8 cellular contexts compared by ENCODE assay signal in genomic region chr12:96908170-96908675, GRCh38. TPM values are rescaled to one million over a fixed set of nuclear protein-coding genes. Genes with fewer than 3 reads are reported as not detected.
A peak's percentile ranks its signal among the peaks of the same experiment; 100 is the strongest.
DNase-seq lines count a peak whose midpoint lies in the region; ATAC-seq and TF ChIP-seq lines count a peak whose summit lies in the region.

No MANE protein-coding gene starts in this region.

- intact Hi-C loops in activated B cell treated with CpG ODN at 0.5 μM for 24 hours (cut with micrococcal nuclease): loop anchor here (5.0 to 10.0 kb wide), 4 partner anchors 326 to 1836 kb away; partner anchors contain the start of genes FGD6, LTA4H, NR2C1 and VEZT

- POLR2A ChIA-PET in GM10248 (lab: Yijun Ruan, JAX) (no interaction called here), activated B cell treated with CpG ODN at 0.5 μM for 24 hours (lab: Charles Lee) (interaction anchor here (0.7 kb wide), 1 partner anchor 1214 kb away, joined by 5 read pairs; no protein-coding TSS in a partner anchor)

- H3K4me1 Mint-ChIP-seq in activated B cell treated with CpG ODN at 0.5 μM for 24 hours: peaks cover 43% of the 10 kb centered on the region

- H3K9me3 Mint-ChIP-seq in activated B cell treated with CpG ODN at 0.5 μM for 24 hours: no peaks in the 10 kb centered on the region

- no peaks in the 10 kb centered on the region for H3K27me3 ChIP-seq in skeletal muscle tissue (ENCODE audit: control insufficient read depth in 3 of 3, insufficient read depth in 3 of 3, low read length in 3 of 3)

- peak; percentile 30 for ATAC-seq in HG02763 (IDR thresholded peaks at IDR 0.05; ENCODE audit: unreplicated experiment)
- ATAC-seq in activated B cell treated with CpG ODN at 0.5 μM for 24 hours (ENCODE audit: low read depth): no peak
- ATAC-seq in HG02840 (IDR thresholded peaks at IDR 0.05; ENCODE audit: low FRiP score, unreplicated experiment): no peak

- no peaks in the 10 kb centered on the region for H3K9me3 ChIP-seq in skeletal muscle tissue (ENCODE audit: control insufficient read depth in 3 of 3, low read length in 3 of 3)

- peaks cover 15% of the 10 kb centered on the region for H3K36me3 Mint-ChIP-seq in activated B cell treated with CpG ODN at 0.5 μM for 24 hours (ENCODE audit: low read depth)

- peak overlapping the region; percentile 89 for H3K27ac Mint-ChIP-seq in activated B cell treated with CpG ODN at 0.5 μM for 24 hours

- peak overlapping the region; percentile 74 to 92 (median 91) for H3K9ac ChIP-seq in skeletal muscle tissue (ENCODE audit: low read depth in 1 of 3, low read length in 3 of 3)

- H3K27me3 Mint-ChIP-seq in activated B cell treated with CpG ODN at 0.5 μM for 24 hours: peaks cover 2% of the 10 kb centered on the region

- TF ChIP-seq CTCF in GM10248 (IDR thresholded peaks at IDR 0.05; ENCODE audit: control extremely low read depth, extremely low read depth, low read depth, missing control alignments) (no peak), activated B cell treated with CpG ODN at 0.5 μM for 24 hours (IDR thresholded peaks at IDR 0.05) (no peak), fibroblast of villous mesenchyme (IDR thresholded peaks at IDR 0.05; ENCODE audit: insufficient read depth, low read depth, low read length) (no peak)

- no peaks in the 10 kb centered on the region for H3K36me3 ChIP-seq in skeletal muscle tissue (ENCODE audit: control insufficient read depth in 3 of 3, insufficient read depth in 3 of 3, low read length in 3 of 3)

- peak overlapping the region; percentile 86 for H3K27ac ChIP-seq in skeletal muscle tissue (ENCODE audit: low read depth, low read length)

- peak; percentile 48 for DNase-seq in GM10248 (ENCODE audit: extremely low spot score)
- DNase-seq in activated B cell treated with CpG ODN at 0.5 μM for 24 hours: no peak
- DNase-seq in fibroblast of villous mesenchyme (ENCODE audit: low read depth): no peak
- no peak for DNase-seq in CD1c-positive myeloid dendritic cell (ENCODE audit: extremely low spot score)
- DNase-seq in EL: no peak

- CTCF ChIA-PET in GM10248 (lab: Yijun Ruan, JAX): interaction anchor here (1.4 kb wide), 1 partner anchor 9 kb away, joined by 3 read pairs; no protein-coding TSS in a partner anchor
- CTCF ChIA-PET in activated B cell treated with CpG ODN at 0.5 μM for 24 hours (lab: Charles Lee): no interaction called here

- peaks cover 8 to 23% (median 18%) of the 10 kb centered on the region in 3 donors for H3K4me1 ChIP-seq in skeletal muscle tissue (ENCODE audit: control insufficient read depth in 3 of 3, insufficient read depth in 3 of 3, low read length in 3 of 3)

- H3K4me3 ChIP-seq in fibroblast of villous mesenchyme (ENCODE audit: low read depth, low read length) (peak overlapping the region; percentile 77), skeletal muscle tissue (ENCODE audit: low read length in 3 of 3) (peak overlapping the region; percentile 89 to 98 (median 96))

- H3K4me3 Mint-ChIP-seq in activated B cell treated with CpG ODN at 0.5 μM for 24 hours: peak overlapping the region; percentile 95

RNA-seq across cellular contexts. Expression of gene NEDD1, which starts 1.2 kb away (rescaled TPM):
- total RNA-seq in activated B cell treated with CpG ODN at 0.5 μM for 24 hours (15.0 and 16.3 TPM in 2 replicates), fibroblast of villous mesenchyme (28.0 and 46.2 TPM in 2 replicates), skeletal muscle tissue (15.7 TPM)
